ENCODE assay signal across 26 cellular contexts in genomic region chr2:172662099-172662498, GRCh38.
"Had no signal": no experiment of that assay in that cellular context is flagged by ENCODE, and none has a peak within 500 bp of the region (broad histone marks: within the 10 kb centered on the region; RNA-seq: fewer than 3 reads in every experiment).

No MANE protein-coding gene starts in this region.

- H3K27me3 Mint-ChIP-seq: activated naive CD4-positive, alpha-beta T cell treated with anti-CD3 and anti-CD28 coated beads, Interleukin-2, amount 10 ng/mL, durations not matched to agents 7 days and 5 days; brain had no signal

- H3K27ac ChIP-seq: ascending aorta, esophagus muscularis mucosa had no signal

- H3K27ac Mint-ChIP-seq: activated CD4-positive, alpha-beta memory T cell treated with anti-CD3 and anti-CD28 coated beads, Interleukin-2, amount 10 ng/mL, durations not matched to agents 7 days and 5 days; activated CD4-positive, alpha-beta T cell treated with anti-CD3 and anti-CD28 coated beads for 36 hours; activated CD4-positive, alpha-beta T cell treated with anti-CD3 and anti-CD28 coated beads, Interleukin-2, amount 10 ng/mL, durations not matched to agents 24 days and 14 days; activated naive CD4-positive, alpha-beta T cell treated with anti-CD3 and anti-CD28 coated beads, Interleukin-2, amount 10 ng/mL, durations not matched to agents 7 days and 5 days; activated naive CD4-positive, alpha-beta T cell treated with anti-CD3 and anti-CD28 coated beads, Interleukin-2, amount 50 U/mL, for 72 hours; activated naive CD8-positive, alpha-beta T cell treated with anti-CD3 and anti-CD28 coated beads, Interleukin-2, amount 10 ng/mL, durations not matched to agents 7 days and 5 days; activated T-cell treated with anti-CD3 and anti-CD28 coated beads, Interleukin-2, amount 50 U/mL, for 24 hours; activated T-cell treated with anti-CD3 and anti-CD28 coated beads, Interleukin-2, amount 50 U/mL, for 72 hours; brain; effector memory CD8-positive, alpha-beta T cell had no signal

- H3K4me1 Mint-ChIP-seq: activated CD4-positive, alpha-beta memory T cell treated with anti-CD3 and anti-CD28 coated beads, Interleukin-2, amount 10 ng/mL, durations not matched to agents 7 days and 5 days; activated CD4-positive, alpha-beta T cell treated with anti-CD3 and anti-CD28 coated beads for 36 hours; activated CD4-positive, alpha-beta T cell treated with anti-CD3 and anti-CD28 coated beads, Interleukin-2, amount 10 ng/mL, durations not matched to agents 24 days and 14 days; activated naive CD4-positive, alpha-beta T cell treated with anti-CD3 and anti-CD28 coated beads, Interleukin-2, amount 10 ng/mL, durations not matched to agents 7 days and 5 days; activated naive CD8-positive, alpha-beta T cell treated with anti-CD3 and anti-CD28 coated beads, Interleukin-2, amount 10 ng/mL, durations not matched to agents 7 days and 5 days; brain; central memory CD8-positive, alpha-beta T cell had no signal

- H3K4me3 Mint-ChIP-seq: activated CD4-positive, alpha-beta memory T cell treated with anti-CD3 and anti-CD28 coated beads, Interleukin-2, amount 10 ng/mL, durations not matched to agents 7 days and 5 days; activated CD4-positive, alpha-beta T cell treated with anti-CD3 and anti-CD28 coated beads for 36 hours; activated CD4-positive, alpha-beta T cell treated with anti-CD3 and anti-CD28 coated beads, Interleukin-2, amount 10 ng/mL, durations not matched to agents 24 days and 14 days; activated naive CD4-positive, alpha-beta T cell treated with anti-CD3 and anti-CD28 coated beads, Interleukin-2, amount 10 ng/mL, durations not matched to agents 7 days and 5 days; activated naive CD8-positive, alpha-beta T cell treated with anti-CD3 and anti-CD28 coated beads, Interleukin-2, amount 10 ng/mL, durations not matched to agents 7 days and 5 days; activated T-cell treated with anti-CD3 and anti-CD28 coated beads, Interleukin-2, amount 50 U/mL, for 24 hours; activated T-cell treated with anti-CD3 and anti-CD28 coated beads, Interleukin-2, amount 50 U/mL, for 72 hours; brain; central memory CD8-positive, alpha-beta T cell; effector memory CD8-positive, alpha-beta T cell had no signal

- H3K27me3 ChIP-seq: ascending aorta, esophagus muscularis mucosa had no signal

- H3K4me3 ChIP-seq: ascending aorta, esophagus muscularis mucosa had no signal

- H3K4me1 ChIP-seq: ascending aorta, esophagus muscularis mucosa had no signal

- H3K36me3 Mint-ChIP-seq: activated naive CD4-positive, alpha-beta T cell treated with anti-CD3 and anti-CD28 coated beads, Interleukin-2, amount 10 ng/mL, durations not matched to agents 7 days and 5 days had no signal

- H3K36me3 ChIP-seq: ascending aorta, esophagus muscularis mucosa had no signal

- DNase-seq: activated CD4-positive, alpha-beta memory T cell treated with anti-CD3 and anti-CD28 coated beads, Interleukin-2, amount 10 ng/mL, durations not matched to agents 7 days and 5 days; activated CD4-positive, alpha-beta T cell treated with anti-CD3 and anti-CD28 coated beads for 36 hours; activated CD4-positive, alpha-beta T cell treated with anti-CD3 and anti-CD28 coated beads, Interleukin-2, amount 10 ng/mL, durations not matched to agents 24 days and 14 days; activated CD4-positive, alpha-beta T cell treated with anti-CD3 and anti-CD28 coated beads, Interleukin-2, amount 50 U/mL, for 4 hours; activated CD4-positive, CD25-positive, alpha-beta regulatory T cell; activated CD4-positive, CD25-positive, alpha-beta regulatory T cell treated with anti-CD3 and anti-CD28 coated beads, Interleukin-2, amount 50 U/mL, for 72 hours; activated CD8-positive, alpha-beta memory T cell treated with anti-CD3 and anti-CD28 coated beads, Interleukin-2, amount 50 U/mL, for 48 hours; activated gamma-delta T cell; activated naive CD4-positive, alpha-beta T cell; activated naive CD4-positive, alpha-beta T cell treated with anti-CD3 and anti-CD28 coated beads, Interleukin-2, amount 10 ng/mL, durations not matched to agents 7 days and 5 days; activated naive CD8-positive, alpha-beta T cell treated with anti-CD3 and anti-CD28 coated beads, Interleukin-2, amount 10 ng/mL, durations not matched to agents 7 days and 5 days; activated T-cell treated with anti-CD3 and anti-CD28 coated beads for 4 hours; activated T-cell treated with anti-CD3 and anti-CD28 coated beads, Interleukin-2, amount 50 U/mL, for 24 hours; activated T-cell treated with anti-CD3 and anti-CD28 coated beads, Interleukin-2, amount 50 U/mL, for 72 hours; cortex of kidney; dermis blood vessel endothelial cell; effector CD4-positive, alpha-beta T cell; effector memory CD8-positive, alpha-beta T cell; erythroblast; head of caudate nucleus; T-helper 2 cell had no signal

- ATAC-seq: activated CD4-positive, alpha-beta T cell treated with anti-CD3 and anti-CD28 coated beads for 36 hours; activated naive CD4-positive, alpha-beta T cell treated with anti-CD3 and anti-CD28 coated beads, Interleukin-2, amount 50 U/mL, for 72 hours; activated T-cell treated with anti-CD3 and anti-CD28 coated beads, Interleukin-2, amount 50 U/mL, for 72 hours; effector memory CD8-positive, alpha-beta T cell had no signal
